In genomic region chr14:99853206-99853605, GRCh38 we compare ENCODE assay signal across 16 cellular contexts. TPM values are rescaled to one million over a fixed set of nuclear protein-coding genes. Genes with fewer than 3 reads are reported as not detected.
DNase-seq lines count a peak whose midpoint lies in the region; ATAC-seq and TF ChIP-seq lines count a peak whose summit lies in the region.
"Had no signal": no experiment of that assay in that cellular context is flagged by ENCODE, and none has a peak within 500 bp of the region (broad histone marks: within the 10 kb centered on the region; RNA-seq: fewer than 3 reads in every experiment).

No MANE protein-coding gene starts in this region.

- no peak overlapping the region for H3K4me3 ChIP-seq in BLaER1
- H3K4me3 ChIP-seq in left ventricle myocardium inferior, result no peak overlapping the region
- H3K4me3 ChIP-seq in mesenchymal stem cell (ENCODE audit: insufficient read depth in 1 of 2, low read depth in 1 of 2, low read length in 2 of 2), result no peak overlapping the region

- ATAC-seq in GM21528 (IDR thresholded peaks at IDR 0.05; ENCODE audit: low FRiP score, unreplicated experiment) (no peak), HG03108 (IDR thresholded peaks at IDR 0.05; ENCODE audit: unreplicated experiment) (no peak)
- ATAC-seq: activated T-cell treated with anti-CD3 and anti-CD28 coated beads, Interleukin-2, amount 50 U/mL, for 4 hours had no signal

- no peak overlapping the region for H3K14ac ChIP-seq in mesenchymal stem cell (ENCODE audit: low read length in 2 of 2)

- peaks cover 22% of the 10 kb centered on the region for H3K4me1 ChIP-seq in BLaER1
- peaks cover 28% of the 10 kb centered on the region for H3K4me1 ChIP-seq in left ventricle myocardium inferior
- peaks cover 1% of the 10 kb centered on the region for H3K4me1 ChIP-seq in mesenchymal stem cell (ENCODE audit: control insufficient read depth, insufficient read depth, low read depth, low read length)

- no peak overlapping the region for H2BK12ac ChIP-seq in mesenchymal stem cell (ENCODE audit: low read length in 2 of 2)

- H3K9me3 ChIP-seq in BLaER1 (no peaks in the 10 kb centered on the region), left ventricle myocardium inferior (replicated peaks) (no peaks in the 10 kb centered on the region), mesenchymal stem cell (ENCODE audit: control insufficient read depth, low read length) (peaks cover under 1% of the 10 kb centered on the region)

- no peaks in the 10 kb centered on the region for H3K79me1 ChIP-seq in mesenchymal stem cell (replicated peaks; ENCODE audit: low read length, poor library complexity, severe bottlenecking)

- no peak overlapping the region for H3K9ac ChIP-seq in BLaER1
- H3K9ac ChIP-seq in mesenchymal stem cell (ENCODE audit: low read length), result no peak overlapping the region

- H2BK15ac ChIP-seq in mesenchymal stem cell (ENCODE audit: low read depth, poor library complexity, severe bottlenecking), result no peak overlapping the region

- H4K91ac ChIP-seq in mesenchymal stem cell (ENCODE audit: low read length), result no peak overlapping the region

- H3K27me3 ChIP-seq in BLaER1, result no peaks in the 10 kb centered on the region
- H3K27me3 ChIP-seq in left ventricle myocardium inferior (ENCODE audit: low read depth), result no peaks in the 10 kb centered on the region
- H3K27me3 ChIP-seq in mesenchymal stem cell (ENCODE audit: control insufficient read depth in 1 of 2, insufficient read depth in 1 of 2, low read length in 2 of 2), result no peaks in the 10 kb centered on the region

- DNase-seq in AG08395 (ENCODE audit: low spot score) (peak; percentile 14), NCI-H69 (lab: John Stamatoyannopoulos, UW) (peak; percentile 48), left ventricle myocardium inferior (peak; percentile 29), mesenchymal stem cell (no peak)
- DNase-seq: activated T-cell treated with anti-CD3 and anti-CD28 coated beads, Interleukin-2, amount 50 U/mL, for 4 hours; GF-D8; Karpas-422; naive B cell; NCI-H2107; stimulated activated naive CD4-positive, alpha-beta T cell; SW 1271 had no signal

- H2AK5ac ChIP-seq in mesenchymal stem cell (ENCODE audit: low read length, severe bottlenecking), result no peak overlapping the region

- H3K36me3 ChIP-seq in BLaER1, result no peaks in the 10 kb centered on the region
- H3K36me3 ChIP-seq in left ventricle myocardium inferior, result peaks cover 12% of the 10 kb centered on the region
- H3K36me3 ChIP-seq in mesenchymal stem cell (ENCODE audit: control insufficient read depth in 1 of 2, insufficient read depth in 2 of 2, low read depth in 1 of 2, low read length in 2 of 2), result peaks cover 4 to 20% of the 10 kb centered on the region in 2 experiments

- H3K18ac ChIP-seq in mesenchymal stem cell (ENCODE audit: low read depth in 1 of 2, low read length in 2 of 2), result no peak overlapping the region

- H3K4ac ChIP-seq in mesenchymal stem cell (ENCODE audit: low read depth in 1 of 2, low read length in 2 of 2), result no peak overlapping the region

- H4K20me1 ChIP-seq in BLaER1, result no peaks in the 10 kb centered on the region

- no peak overlapping the region for H2BK120ac ChIP-seq in mesenchymal stem cell (ENCODE audit: low read depth, low read length)

- no peak overlapping the region for H4K8ac ChIP-seq in mesenchymal stem cell (ENCODE audit: low read length)

- 75% methylated on average over 4 of the region's 5 CpGs for WGBS in mesenchymal stem cell

- TF ChIP-seq CTCF in left ventricle myocardium inferior (IDR thresholded peaks at IDR 0.05; ENCODE audit: borderline replicate concordance), result no peak

- no peak overlapping the region for H2AFZ ChIP-seq in mesenchymal stem cell (ENCODE audit: low read depth, low read length)

- intact Hi-C loops in left ventricle myocardium inferior (cut with micrococcal nuclease), result no loop called here

- 0 out of 2 replicates have a peak overlapping the region, but pooled peaks have one; percentile 10 for H3K4me2 ChIP-seq in BLaER1
- no peak overlapping the region for H3K4me2 ChIP-seq in mesenchymal stem cell (ENCODE audit: low read length, poor library complexity, severe bottlenecking)

- H2BK5ac ChIP-seq in mesenchymal stem cell (ENCODE audit: low read depth, low read length, poor library complexity, severe bottlenecking), result no peak overlapping the region

- no peak overlapping the region for H3K23ac ChIP-seq in mesenchymal stem cell (ENCODE audit: low read length in 2 of 2)

- H3K27ac ChIP-seq in BLaER1, result no peak overlapping the region
- no peak overlapping the region for H3K27ac ChIP-seq in left ventricle myocardium inferior (replicated peaks)
- no peak overlapping the region for H3K27ac ChIP-seq in mesenchymal stem cell (ENCODE audit: low read length, poor library complexity, severe bottlenecking)
- H3K27ac ChIP-seq: epithelial cell of prostate had no signal

RNA-seq across cellular contexts. Expression of gene EML1, which starts 60.0 kb away (rescaled TPM):
- total RNA-seq in left ventricle myocardium inferior, result 33.3 TPM
- polyA plus RNA-seq in mesenchymal stem cell (2013, experiment 1 of 2), result 5.9 TPM
- 5.2 TPM for polyA plus RNA-seq in mesenchymal stem cell (2013, experiment 2 of 2)
- polyA plus RNA-seq: CD14-positive monocyte had no signal
